In the genomic region with DNA sequence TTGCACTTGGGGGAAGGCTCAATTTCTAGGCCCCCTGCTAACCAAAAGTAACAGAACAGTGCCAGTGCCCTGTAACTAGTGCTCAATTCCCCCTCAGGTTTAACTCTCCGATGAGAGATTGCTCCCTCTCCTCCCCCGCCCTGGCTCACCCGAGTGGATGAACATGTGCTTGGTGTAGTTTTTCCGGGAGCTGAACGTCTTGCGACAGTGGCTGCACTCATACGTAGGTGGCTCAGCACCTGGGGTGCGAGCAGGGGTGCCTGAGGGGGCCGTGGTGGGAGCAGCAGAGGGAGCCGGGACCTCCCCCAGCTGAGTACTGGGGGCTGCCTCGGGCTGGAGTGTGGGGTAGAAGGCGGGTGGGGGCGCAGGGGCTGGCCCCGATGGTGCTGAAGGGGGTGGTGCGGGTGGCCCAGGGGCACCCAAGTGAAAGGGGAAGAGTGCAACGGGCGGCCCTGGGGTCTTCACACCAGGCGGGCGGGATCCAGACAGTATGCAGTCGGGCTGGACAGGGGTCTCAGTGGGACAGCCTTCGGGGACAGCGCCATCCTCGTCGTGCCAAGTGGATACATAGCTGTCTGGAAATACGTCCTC, we compare ENCODE assay signal across 14 cellular contexts. TPM values are rescaled to one million over a fixed set of nuclear protein-coding genes. Genes with fewer than 3 reads are reported as not detected.
DNase-seq lines count a peak whose midpoint lies in the region; ATAC-seq and TF ChIP-seq lines count a peak whose summit lies in the region.
"Had no signal": no experiment of that assay in that cellular context is flagged by ENCODE, and none has a peak within 500 bp of the region (broad histone marks: within the 10 kb centered on the region; RNA-seq: fewer than 3 reads in every experiment).

No MANE protein-coding gene starts in this region.

- H3K4me3 ChIP-seq in NT2/D1 (ENCODE audit: insufficient read length, low read depth) (no peak overlapping the region), adipocyte (ENCODE audit: low read length) (no peak overlapping the region), psoas muscle (no peak overlapping the region), testis (no peak overlapping the region)
- H3K4me3 ChIP-seq: K562, SJSA1 had no signal

- no peaks in the 10 kb centered on the region for H3K27me3 Mint-ChIP-seq in activated T-cell treated with anti-CD3 and anti-CD28 coated beads, Interleukin-2, amount 50 U/mL, for 4 hours (ENCODE audit: low read depth)

- TF ChIP-seq CTCF in psoas muscle (IDR thresholded peaks at IDR 0.05) (no peak), testis (IDR thresholded peaks at IDR 0.05) (no peak)

- peaks cover 39% of the 10 kb centered on the region for H3K4me1 Mint-ChIP-seq in activated T-cell treated with anti-CD3 and anti-CD28 coated beads, Interleukin-2, amount 50 U/mL, for 4 hours (ENCODE audit: low read depth)

- H3K4me1 ChIP-seq in NT2/D1 (ENCODE audit: insufficient read depth, insufficient read length) (peaks cover 15% of the 10 kb centered on the region), adipocyte (ENCODE audit: control insufficient read depth, insufficient read depth, low read length) (peaks cover 37% of the 10 kb centered on the region), psoas muscle (peaks cover 33% of the 10 kb centered on the region), testis (peaks cover 24% of the 10 kb centered on the region)

- no peaks in the 10 kb centered on the region for H3K9me3 Mint-ChIP-seq in activated T-cell treated with anti-CD3 and anti-CD28 coated beads, Interleukin-2, amount 50 U/mL, for 4 hours

- DNase-seq in activated T-cell treated with anti-CD3 and anti-CD28 coated beads, Interleukin-2, amount 50 U/mL, for 4 hours: no peak
- no peak for DNase-seq in activated T-cell treated with anti-CD3 and anti-CD28 coated beads, Interleukin-2, amount 50 U/mL, for 48 hours
- no peak for DNase-seq in NT2/D1 (ENCODE audit: low read depth, low spot score)
- DNase-seq in adipocyte (ENCODE audit: low read depth): no peak
- no peak for DNase-seq in psoas muscle
- no peak for DNase-seq in testis
- no peak for DNase-seq in NCI-H187 treated with DMSO at 0.1 percent for 48 hours (lab: John Stamatoyannopoulos, UW)
- no peak for DNase-seq in hippocampal formation (lab: John Stamatoyannopoulos, UW)
- DNase-seq: left ventricle myocardium superior; naive thymus-derived CD4-positive, alpha-beta T cell; NCI-H1105 treated with DMSO at 0.1 percent for 48 hours; stimulated activated CD4-positive, alpha-beta T cell treated with anti-CD3 and anti-CD28 coated beads, Interleukin-15, amount 100 ng/mL, for 24 hours had no signal

- peaks cover 10% of the 10 kb centered on the region for H3K36me3 Mint-ChIP-seq in activated T-cell treated with anti-CD3 and anti-CD28 coated beads, Interleukin-2, amount 50 U/mL, for 4 hours (ENCODE audit: insufficient read depth)

- H3K36me3 ChIP-seq in NT2/D1 (ENCODE audit: insufficient read depth, insufficient read length, low read length): peaks cover 17% of the 10 kb centered on the region
- peaks cover 9% of the 10 kb centered on the region for H3K36me3 ChIP-seq in adipocyte (ENCODE audit: control insufficient read depth, insufficient read depth, low read length, severe bottlenecking)
- peaks cover 0 to 20% of the 10 kb centered on the region in 2 donors for H3K36me3 ChIP-seq in psoas muscle (ENCODE audit: insufficient read depth in 1 of 2, low read depth in 1 of 2)
- H3K36me3 ChIP-seq in testis (ENCODE audit: low read depth, missing control alignments): no peaks in the 10 kb centered on the region

- ATAC-seq in activated T-cell treated with anti-CD3 and anti-CD28 coated beads, Interleukin-2, amount 50 U/mL, for 4 hours: no peak
- no peak for ATAC-seq in psoas muscle
- ATAC-seq: K562; left ventricle myocardium superior; naive thymus-derived CD4-positive, alpha-beta T cell had no signal

- H3K9me3 ChIP-seq in NT2/D1 (ENCODE audit: insufficient read depth, low read length): no peaks in the 10 kb centered on the region
- H3K9me3 ChIP-seq in adipocyte (ENCODE audit: control insufficient read depth, low read length): no peaks in the 10 kb centered on the region
- H3K9me3 ChIP-seq in psoas muscle: no peaks in the 10 kb centered on the region
- no peaks in the 10 kb centered on the region for H3K9me3 ChIP-seq in testis
- H3K9me3 ChIP-seq: SJSA1 had no signal

- intact Hi-C loops in psoas muscle (cut with DNase I) (no loop called here), testis (cut with DNase I; ENCODE audit: low total_unique reads) (no loop called here)

- H3K27me3 ChIP-seq in NT2/D1 (ENCODE audit: insufficient read depth, insufficient read length) (no peaks in the 10 kb centered on the region), adipocyte (replicated peaks; ENCODE audit: control insufficient read depth, insufficient read depth, low read length) (no peaks in the 10 kb centered on the region), psoas muscle (ENCODE audit: insufficient read depth in 3 of 3, low read length in 2 of 3) (no peaks in the 10 kb centered on the region), testis (no peaks in the 10 kb centered on the region)
- H3K27me3 ChIP-seq: SJSA1 had no signal

- peak overlapping the region; percentile 54 for H3K9ac ChIP-seq in NT2/D1 (ENCODE audit: insufficient read length, low read depth)
- H3K9ac ChIP-seq in adipocyte (ENCODE audit: low read length): peak overlapping the region; percentile 88

- peak overlapping the region; percentile 46 for H3K27ac ChIP-seq in psoas muscle
- H3K27ac ChIP-seq in testis: no peak overlapping the region
- H3K27ac ChIP-seq: SJSA1 had no signal

- peak overlapping the region; percentile 69 for H3K4me3 Mint-ChIP-seq in activated T-cell treated with anti-CD3 and anti-CD28 coated beads, Interleukin-2, amount 50 U/mL, for 4 hours

- 77 to 82% (median 78%) methylated on average over 22 to 25 of the region's 25 CpGs for WGBS in psoas muscle, 3 donors
- 85 to 88% methylated on average over 16 to 25 of the region's 25 CpGs for WGBS in testis, 2 donors

- TF ChIP-seq POLR2A in testis (IDR thresholded peaks at IDR 0.05): no peak

RNA-seq across cellular contexts. Expression of gene ZBTB45, which starts 3.3 kb away (rescaled TPM):
- total RNA-seq in activated T-cell treated with anti-CD3 and anti-CD28 coated beads, Interleukin-2, amount 50 U/mL, for 4 hours: 10 to 100 TPM; 15.4 to 16.7 (median 16.1) TPM
- total RNA-seq in psoas muscle (10 to 100 TPM in 1 of 4 donors, 1 to 10 TPM in 3; 7.7 to 13.0 (median 9.9) TPM), testis (10 to 100 TPM; 14.0 to 15.1 TPM)
- polyA plus RNA-seq in psoas muscle (10 to 100 TPM in 1 of 3 donors, 1 to 10 TPM in 2; 6.2 to 12.5 (median 8.5) TPM), testis (ENCODE audit: insufficient read depth, low read depth, low replicate concordance) (6.9 TPM)

RNA-seq across cellular contexts. Expression of gene SLC27A5, which starts 4.5 kb away (rescaled TPM):
- total RNA-seq in activated T-cell treated with anti-CD3 and anti-CD28 coated beads, Interleukin-2, amount 50 U/mL, for 4 hours: 10 to 100 TPM; 12.6 to 19.8 (median 19.5) TPM
- total RNA-seq in psoas muscle (1 to 10 TPM; 3.1 to 6.6 (median 4.0) TPM), testis (10 to 100 TPM; 29.1 to 37.8 TPM)
- polyA plus RNA-seq in psoas muscle (10 to 100 TPM in 2 of 3 donors, 1 to 10 TPM in 1; 6.1 to 11.0 (median 10.6) TPM), testis (ENCODE audit: insufficient read depth, low read depth, low replicate concordance) (63.6 TPM)

RNA-seq across cellular contexts. Expression of gene TRIM28, which starts 27.5 kb away (rescaled TPM):
- 100 to 1,000 TPM; 850 to 963 (median 920) TPM for total RNA-seq in activated T-cell treated with anti-CD3 and anti-CD28 coated beads, Interleukin-2, amount 50 U/mL, for 4 hours
- total RNA-seq in psoas muscle (100 to 1,000 TPM; 165 to 212 (median 197) TPM), testis (100 to 1,000 TPM; 415 to 521 TPM)
- polyA plus RNA-seq in psoas muscle (100 to 1,000 TPM; 141 to 154 (median 147) TPM), testis (ENCODE audit: insufficient read depth, low read depth, low replicate concordance) (694 TPM)

RNA-seq across cellular contexts. Expression of gene CHMP2A, which starts 38.6 kb away (rescaled TPM):
- total RNA-seq in activated T-cell treated with anti-CD3 and anti-CD28 coated beads, Interleukin-2, amount 50 U/mL, for 4 hours: 100 to 1,000 TPM; 117 to 128 (median 119) TPM
- total RNA-seq in psoas muscle (100 to 1,000 TPM in 2 of 4 donors, 10 to 100 TPM in 2; 96.5 to 126 (median 103) TPM), testis (100 to 1,000 TPM; 115 to 126 TPM)
- polyA plus RNA-seq in psoas muscle (100 to 1,000 TPM; 149 to 184 (median 157) TPM), testis (ENCODE audit: insufficient read depth, low read depth, low replicate concordance) (155 TPM)

RNA-seq across cellular contexts. Expression of gene ZNF446, which starts 40.2 kb away (rescaled TPM):
- 1 to 10 TPM; 5.3 to 6.4 (median 6.0) TPM for total RNA-seq in activated T-cell treated with anti-CD3 and anti-CD28 coated beads, Interleukin-2, amount 50 U/mL, for 4 hours
- 1 to 10 TPM; 3.5 to 8.1 (median 4.9) TPM for total RNA-seq in psoas muscle
- 1 to 10 TPM; 4.6 to 8.7 (median 6.3) TPM for polyA plus RNA-seq in psoas muscle
- 10 to 100 TPM; 33.6 to 38.7 TPM for total RNA-seq in testis
- polyA plus RNA-seq in testis (ENCODE audit: insufficient read depth, low read depth, low replicate concordance): 24.3 TPM
